ENCODE assay signal across 1 cellular context in the genomic region with DNA sequence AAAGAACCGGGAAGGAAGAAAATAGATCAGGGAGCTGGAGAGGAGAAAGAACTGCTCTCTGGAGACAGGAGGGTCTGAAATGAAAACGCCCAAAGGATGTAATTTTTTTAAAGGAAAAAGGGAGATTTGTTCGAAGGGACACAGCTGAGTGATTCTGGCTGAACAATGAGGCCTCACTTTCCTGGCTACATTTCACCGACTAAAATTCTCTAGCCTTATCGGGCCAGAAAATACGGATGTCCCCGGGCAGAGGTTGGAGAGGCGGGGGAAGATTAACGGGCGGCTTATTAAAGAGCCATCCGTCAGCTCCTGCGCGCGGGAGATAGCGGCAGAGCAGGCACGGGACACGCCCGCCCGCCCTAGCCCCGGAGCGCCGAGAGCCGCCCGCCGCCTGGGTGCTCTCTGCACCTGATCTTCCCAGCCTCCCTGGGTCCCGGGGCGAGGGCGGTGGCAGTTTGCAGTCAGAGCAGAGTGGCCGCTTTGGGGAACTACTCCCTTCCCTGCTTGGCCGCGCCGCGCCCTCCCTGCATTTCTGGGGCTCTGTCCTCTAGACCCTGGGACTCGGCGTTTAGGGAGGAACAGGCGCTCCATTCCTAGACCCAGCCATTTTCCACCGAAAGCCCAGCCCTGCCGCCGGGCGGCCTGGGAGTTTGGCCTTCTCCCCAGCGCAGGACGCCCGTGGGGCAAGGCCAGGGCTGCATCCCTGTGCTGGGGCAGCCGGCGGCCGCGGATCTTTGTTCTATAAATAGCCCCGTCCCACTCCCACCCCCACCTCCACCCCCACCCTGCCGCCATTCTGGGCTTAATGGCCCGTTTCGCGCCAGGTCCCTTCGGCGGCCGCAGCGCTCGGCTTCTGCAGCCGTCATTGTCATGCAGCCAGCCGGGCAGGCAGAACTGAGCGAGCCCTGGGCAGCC.
TF ChIP-seq lines count a peak whose summit lies in the region.

No MANE protein-coding gene starts in this region.

TF ChIP-seq in GM23338, 12 proteins besides CTCF, POLR2A, EP300 and RAD21 (continued from another document):
- TF ChIP-seq STAT1 (IDR thresholded peaks at IDR 0.05; ENCODE audit: unreplicated experiment), result no peak
